16 cellular contexts compared by ENCODE assay signal in the genomic region with DNA sequence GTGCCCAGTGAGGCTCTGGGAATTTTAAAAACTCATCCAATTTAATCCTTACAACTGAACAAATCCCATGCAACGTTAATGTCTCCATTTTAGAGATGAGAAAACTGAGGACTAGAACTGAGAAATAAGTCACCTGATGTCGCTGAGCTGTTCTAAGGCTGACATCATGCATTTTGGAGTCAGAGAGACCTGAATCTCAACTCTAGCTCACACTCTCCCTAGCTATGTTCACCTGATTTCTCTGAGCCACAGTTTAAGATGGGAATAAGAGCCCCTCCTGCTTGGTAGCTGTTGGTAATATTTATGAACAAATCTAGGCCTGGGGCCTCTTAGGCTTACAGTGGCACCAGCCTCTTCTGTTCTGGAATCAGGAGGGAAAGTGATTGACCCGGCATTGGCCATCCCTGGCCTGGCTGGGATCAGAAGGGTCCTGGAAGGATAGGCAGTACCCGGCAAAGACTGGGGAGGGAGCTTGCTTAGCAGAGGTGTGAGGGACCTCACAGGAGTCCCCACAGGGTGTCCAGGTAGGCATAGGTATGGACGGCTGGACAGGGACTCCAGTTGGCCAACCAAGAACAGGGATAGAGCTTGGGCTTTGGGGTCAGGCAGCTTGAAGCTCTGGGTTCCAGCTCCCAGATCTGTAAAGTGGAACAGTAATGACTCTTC. TPM values are rescaled to one million over a fixed set of nuclear protein-coding genes. Genes with fewer than 3 reads are reported as not detected.
DNase-seq lines count a peak whose midpoint lies in the region; ATAC-seq, FAIRE-seq and TF ChIP-seq lines count a peak whose summit lies in the region.
"Had no signal": no experiment of that assay in that cellular context is flagged by ENCODE, and none has a peak within 500 bp of the region (broad histone marks: within the 10 kb centered on the region; RNA-seq: fewer than 3 reads in every experiment).

No MANE protein-coding gene starts in this region.

- H3K14ac ChIP-seq in H1 (ENCODE audit: insufficient read length) (no peak overlapping the region), trophoblast cell (ENCODE audit: low read length) (no peak overlapping the region)

- H3K79me1 ChIP-seq in H1 (ENCODE audit: low read depth, low read length) (no peaks in the 10 kb centered on the region), trophoblast cell (ENCODE audit: low read length) (no peaks in the 10 kb centered on the region)

- TF ChIP-seq EP300 in HepG2 (IDR thresholded peaks at IDR 0.05; ENCODE audit: low read depth in 2 of 2, low read length in 2 of 2) (no peak), HepG2 (CRISPR knock-in tag; IDR thresholded peaks at IDR 0.05; ENCODE audit: borderline replicate concordance) (no peak), H1 (IDR thresholded peaks at IDR 0.05; ENCODE audit: borderline replicate concordance in 1 of 2, low read depth in 2 of 2, low read length in 2 of 2) (no peak)

- H3K27me3 ChIP-seq in HepG2 (ENCODE audit: control insufficient read depth in 1 of 2, insufficient read depth in 2 of 2, low read length in 2 of 2), result peaks cover 5 to 47% of the 10 kb centered on the region in 2 experiments; a peak in 3 of 5 replicates
- no peaks in the 10 kb centered on the region for H3K27me3 ChIP-seq in right lobe of liver
- H3K27me3 ChIP-seq in H1 (replicated peaks in 1 of 4; ENCODE audit: control insufficient read depth in 3 of 4, extremely low read depth in 1 of 4, insufficient read depth in 3 of 4, low read length in 3 of 4), result no peaks in the 10 kb centered on the region
- no peaks in the 10 kb centered on the region for H3K27me3 ChIP-seq in trophoblast cell (ENCODE audit: insufficient read depth, low read length)
- H3K27me3 ChIP-seq: BLaER1 had no signal

- no peak overlapping the region for H2BK15ac ChIP-seq in H1 (ENCODE audit: low read length)

- H3K36me3 ChIP-seq in HepG2 (replicated peaks in 1 of 2; ENCODE audit: control insufficient read depth in 1 of 2, insufficient read depth in 2 of 2, low read length in 2 of 2) (no peaks in the 10 kb centered on the region), right lobe of liver (no peaks in the 10 kb centered on the region), H1 (ENCODE audit: control insufficient read depth in 2 of 4, insufficient read depth in 4 of 4, low read length in 3 of 4) (no peaks in the 10 kb centered on the region), trophoblast cell (ENCODE audit: control insufficient read depth in 1 of 2, insufficient read depth in 2 of 2, low read length in 2 of 2) (no peaks in the 10 kb centered on the region)
- H3K36me3 ChIP-seq: BLaER1, HAP-1 had no signal

- H3K9ac ChIP-seq in HepG2 (ENCODE audit: insufficient read depth, low read depth, low read length) (no peak overlapping the region), H1 (replicated peaks in 1 of 4; ENCODE audit: extremely low read depth in 1 of 4, low read depth in 3 of 4, low read length in 3 of 4) (no peak overlapping the region), trophoblast cell (ENCODE audit: low read length) (no peak overlapping the region)
- H3K9ac ChIP-seq: BLaER1 had no signal

- no peak overlapping the region for H3K23ac ChIP-seq in H1 (ENCODE audit: insufficient read length)
- H3K23ac ChIP-seq in trophoblast cell (ENCODE audit: low read length), result no peak overlapping the region

- no TSS peak for BruUV-seq in HepG2 (replicated peaks; lab: Mats Ljungman, UMichigan)

- TF ChIP-seq RAD21 in HepG2 (CRISPR knock-in tag; IDR thresholded peaks at IDR 0.05) (no peak), H1 (IDR thresholded peaks at IDR 0.05 in 1 of 2, conservative IDR thresholded peaks at IDR 0.05 in 1 of 2; ENCODE audit: low read depth in 2 of 2, low read length in 2 of 2) (no peak)

- TF ChIP-seq CTCF in HepG2 (CRISPR knock-in tag; IDR thresholded peaks at IDR 0.05) (no peak), right lobe of liver (IDR thresholded peaks at IDR 0.05) (no peak), H1 (IDR thresholded peaks at IDR 0.05; ENCODE audit: control extremely low read depth in 1 of 3, insufficient read depth in 1 of 3, low read depth in 1 of 3, low read length in 3 of 3) (no peak), glutamatergic neuron (IDR thresholded peaks at IDR 0.05; ENCODE audit: partially characterized antibody, unreplicated experiment) (no peak)

- no peak overlapping the region for H3K4me3 ChIP-seq in HepG2 (replicated peaks in 1 of 3; ENCODE audit: insufficient read depth in 1 of 3, low read depth in 2 of 3, low read length in 3 of 3)
- H3K4me3 ChIP-seq in right lobe of liver, result no peak overlapping the region
- H3K4me3 ChIP-seq in H1 (ENCODE audit: extremely low read depth in 1 of 4, insufficient read depth in 2 of 4, low read depth in 3 of 4, low read length in 4 of 4), result no peak overlapping the region
- H3K4me3 ChIP-seq in trophoblast cell (ENCODE audit: low read depth, low read length), result no peak overlapping the region
- H3K4me3 ChIP-seq: BLaER1, HAP-1 had no signal

- H3K27me3 Mint-ChIP-seq in glutamatergic neuron (ENCODE audit: unreplicated experiment), result peaks cover 9% of the 10 kb centered on the region

- H2BK5ac ChIP-seq in H1 (ENCODE audit: low read depth, low read length), result no peak overlapping the region
- H2BK5ac ChIP-seq in trophoblast cell (ENCODE audit: low read depth, low read length, poor library complexity), result no peak overlapping the region

- H3K27ac Mint-ChIP-seq in glutamatergic neuron (ENCODE audit: unreplicated experiment), result no peak overlapping the region
- H3K27ac Mint-ChIP-seq: IgD-negative memory B cell had no signal

- H3K56ac ChIP-seq in H1 (replicated peaks; ENCODE audit: insufficient read length, low read depth, low read length), result no peak overlapping the region

- in situ Hi-C loops in HepG2 (cut with HindIII; ENCODE audit: extremely low pct_ligation_motif_present, low pct_unique_long_range_greater_than_20kb), result loop anchor here (5.0 kb wide), 2 partner anchors 85 to 175 kb away; no protein-coding TSS in a partner anchor

- H3K4me1 Mint-ChIP-seq in glutamatergic neuron (ENCODE audit: low read depth, unreplicated experiment), result peaks cover 19% of the 10 kb centered on the region
- H3K4me1 Mint-ChIP-seq: CD14-positive monocyte had no signal

- H3K9me3 Mint-ChIP-seq in glutamatergic neuron (ENCODE audit: unreplicated experiment), result peaks cover 6% of the 10 kb centered on the region
- H3K9me3 Mint-ChIP-seq: CD14-positive monocyte, IgD-negative memory B cell had no signal

- H2AFZ ChIP-seq in HepG2 (ENCODE audit: low read length) (no peak overlapping the region), H1 (ENCODE audit: low read length) (no peak overlapping the region), trophoblast cell (ENCODE audit: insufficient read depth, low read length, poor library complexity) (no peak overlapping the region)

- H4K91ac ChIP-seq in H1 (replicated peaks; ENCODE audit: insufficient read length, low read length), result no peak overlapping the region
- H4K91ac ChIP-seq in trophoblast cell (ENCODE audit: low read depth, low read length), result no peak overlapping the region

- H3K4ac ChIP-seq in H1 (replicated peaks; ENCODE audit: insufficient read length, low read depth, low read length), result no peak overlapping the region
- no peak overlapping the region for H3K4ac ChIP-seq in trophoblast cell (ENCODE audit: low read depth, low read length)

- H3K4me1 ChIP-seq in HepG2 (ENCODE audit: insufficient read depth, low read length), result no peaks in the 10 kb centered on the region
- H3K4me1 ChIP-seq in right lobe of liver, result no peaks in the 10 kb centered on the region
- H3K4me1 ChIP-seq in H1 (replicated peaks in 1 of 4; ENCODE audit: control insufficient read depth in 3 of 4, insufficient read depth in 4 of 4, low read length in 3 of 4), result no peaks in the 10 kb centered on the region
- H3K4me1 ChIP-seq in trophoblast cell (ENCODE audit: control insufficient read depth in 1 of 2, insufficient read depth in 2 of 2, low read length in 2 of 2), result peaks cover 2 to 4% of the 10 kb centered on the region in 2 experiments
- H3K4me1 ChIP-seq: HAP-1 had no signal

- H3K23me2 ChIP-seq in H1 (ENCODE audit: low read depth, low read length), result no peaks in the 10 kb centered on the region

- peak overlapping the region; percentile 16 for H3K4me3 Mint-ChIP-seq in glutamatergic neuron (ENCODE audit: unreplicated experiment)
- H3K4me3 Mint-ChIP-seq: CD14-positive monocyte; CD4-positive, alpha-beta memory T cell; IgD-negative memory B cell had no signal

- H2BK120ac ChIP-seq in H1 (replicated peaks; ENCODE audit: low read depth, low read length) (no peak overlapping the region), trophoblast cell (ENCODE audit: insufficient read depth, low read length, poor library complexity) (no peak overlapping the region)

- POLR2A ChIA-PET in HepG2 (lab: Yijun Ruan, JAX), result no interaction called here
- POLR2A ChIA-PET in H1 (lab: Charles Lee; ENCODE audit: partially characterized antibody), result interaction anchor here (1.8 to 3.4 kb wide), 2 partner anchors 11 to 83 kb away, joined by 7 to 18 read pairs; no protein-coding TSS in a partner anchor

- H4K8ac ChIP-seq in H1 (ENCODE audit: extremely low read depth, insufficient read depth, low read length) (no peak overlapping the region; the same call in 1 of the 2 replicates), trophoblast cell (ENCODE audit: low read depth, low read length) (no peak overlapping the region)

- intact Hi-C loops in HepG2 (cut with micrococcal nuclease; ENCODE audit: unreplicated experiment) (no loop called here), right lobe of liver (cut with DNase I) (loop anchor here (5.0 to 10.0 kb wide), 3 partner anchors 102 to 170 kb away; no protein-coding TSS in a partner anchor)

- CTCF ChIA-PET in HepG2 (lab: Yijun Ruan, JAX; ENCODE audit: low intra/inter-chr PET ratio, low total read pairs) (interaction anchor here (0.7 to 3.2 kb wide), 8 partner anchors 83 to 207 kb away, joined by 3 to 56 read pairs (median 20); no protein-coding TSS in a partner anchor), H1 (lab: Charles Lee; ENCODE audit: partially characterized antibody) (interaction anchor here (0.6 to 6.1 kb wide), 41 partner anchors 11 to 191 kb away, joined by 3 to 142 read pairs (median 5); a partner anchor contains a TSS)

- DNase-seq in HepG2 (ENCODE audit: low spot score) (no peak), right lobe of liver (no peak), H1 (ENCODE audit: low read depth in 1 of 2, low spot score in 2 of 2) (no peak), glutamatergic neuron (no peak), D341Med (ENCODE audit: low spot score) (no peak), trophoblast cell (no peak)

- ATAC-seq in HepG2 (no peak; the same call in 1 of the 3 replicates), right lobe of liver (no peak), HG02763 (IDR thresholded peaks at IDR 0.05; ENCODE audit: unreplicated experiment) (no peak)

- WGBS in HepG2 (ENCODE audit: low lambda C conversion rate), result 27% methylated on average over 5 of the region's 5 CpGs
- WGBS in right lobe of liver (ENCODE audit: insufficient coverage, low coverage, low lambda C conversion rate, missing lambda C conversion rate), result 67% methylated on average over 3 of the region's 5 CpGs
- WGBS in H1 (ENCODE audit: extremely low coverage in 1 of 2, insufficient coverage in 1 of 2, insufficient read length in 1 of 2, insufficient replicate concordance in 2 of 2, low coverage in 1 of 2, low lambda C conversion rate in 2 of 2, missing lambda C conversion rate in 1 of 2), 2 experiments, result 86% methylated on average over 5 of the region's 5 CpGs; no CpG with 5 or more reads in 1 of the 2 experiments
- WGBS in trophoblast cell (ENCODE audit: extremely low coverage, insufficient coverage, insufficient read length), result no CpG with 5 or more reads among the region's 5 CpGs

- H4K20me1 ChIP-seq in HepG2 (ENCODE audit: insufficient read depth, low read length), result no peaks in the 10 kb centered on the region
- H4K20me1 ChIP-seq in H1 (replicated peaks in 1 of 2; ENCODE audit: control insufficient read depth in 1 of 2, insufficient read depth in 2 of 2, low read length in 2 of 2), result no peaks in the 10 kb centered on the region
- H4K20me1 ChIP-seq: BLaER1 had no signal

- H2BK12ac ChIP-seq in H1 (ENCODE audit: low read depth, low read length) (no peak overlapping the region), trophoblast cell (ENCODE audit: low read length) (no peak overlapping the region)

- H3K36me3 Mint-ChIP-seq in glutamatergic neuron (ENCODE audit: unreplicated experiment), result no peaks in the 10 kb centered on the region
- H3K36me3 Mint-ChIP-seq: CD14-positive monocyte; CD4-positive, alpha-beta memory T cell; IgD-negative memory B cell had no signal

- TF ChIP-seq POLR2A in HepG2 (IDR thresholded peaks at IDR 0.05; ENCODE audit: insufficient read depth in 1 of 2, low read depth in 2 of 2, low read length in 2 of 2) (no peak), right lobe of liver (IDR thresholded peaks at IDR 0.05) (no peak), H1 (IDR thresholded peaks at IDR 0.05; ENCODE audit: control extremely low read depth in 1 of 2, low read depth in 2 of 2, low read length in 2 of 2) (no peak)

- no peak overlapping the region for H2AK5ac ChIP-seq in H1 (ENCODE audit: low read depth, low read length)
- no peak overlapping the region for H2AK5ac ChIP-seq in trophoblast cell (ENCODE audit: low read length)

- no peaks in the 10 kb centered on the region for H3K79me2 ChIP-seq in HepG2 (ENCODE audit: insufficient read depth, low read length)
- H3K79me2 ChIP-seq in H1 (ENCODE audit: control insufficient read depth in 1 of 2, insufficient read depth in 2 of 2, low read length in 2 of 2), result no peaks in the 10 kb centered on the region
- H3K79me2 ChIP-seq in trophoblast cell (ENCODE audit: control insufficient read depth, insufficient read depth, low read length, poor library complexity), result no peaks in the 10 kb centered on the region

- FAIRE-seq in HepG2 (lab: Jason Lieb, UNC) (no peak), H1 (lab: Jason Lieb, UNC) (no peak)

- H3K18ac ChIP-seq in H1 (ENCODE audit: extremely low read depth, low read length) (no peak overlapping the region), trophoblast cell (ENCODE audit: low read length) (no peak overlapping the region)

- H3K4me2 ChIP-seq in HepG2 (ENCODE audit: low read depth, low read length), result no peak overlapping the region
- H3K4me2 ChIP-seq in H1 (ENCODE audit: insufficient read depth in 1 of 2, low read depth in 2 of 2, low read length in 2 of 2), result no peak overlapping the region
- no peak overlapping the region for H3K4me2 ChIP-seq in trophoblast cell (ENCODE audit: low read length)
- H3K4me2 ChIP-seq: BLaER1 had no signal

- no peak overlapping the region for H4K12ac ChIP-seq in trophoblast cell (ENCODE audit: low read depth, low read length)

- H4K5ac ChIP-seq in H1 (ENCODE audit: insufficient read length, low read depth, low read length), result no peak overlapping the region

- H3K27ac ChIP-seq in HepG2 (ENCODE audit: extremely low read length, insufficient read depth, low read length), result no peak overlapping the region
- H3K27ac ChIP-seq in right lobe of liver, result no peak overlapping the region
- no peak overlapping the region for H3K27ac ChIP-seq in H1 (ENCODE audit: low read depth, low read length)
- H3K27ac ChIP-seq in trophoblast cell (ENCODE audit: low read depth, low read length), result no peak overlapping the region
- H3K27ac ChIP-seq: 22Rv1, BLaER1 had no signal

- no peaks in the 10 kb centered on the region for H3K9me3 ChIP-seq in HepG2 (ENCODE audit: low read length)
- no peaks in the 10 kb centered on the region for H3K9me3 ChIP-seq in right lobe of liver
- no peaks in the 10 kb centered on the region for H3K9me3 ChIP-seq in H1 (ENCODE audit: insufficient read depth in 2 of 2, low read depth in 1 of 2, low read length in 1 of 2)
- peaks cover 2% of the 10 kb centered on the region for H3K9me3 ChIP-seq in trophoblast cell (ENCODE audit: insufficient read depth, low read depth, low read length)
- H3K9me3 ChIP-seq: BLaER1, HAP-1 had no signal

- no peak overlapping the region for H2BK20ac ChIP-seq in H1 (ENCODE audit: low read length)

RNA-seq across cellular contexts. Expression of a gene that starts 18.8 kb away (rescaled TPM):
- 231 and 288 TPM in 2 replicates for total RNA-seq in HepG2 (2016; rRNA removed; fragmentation: Illumina TruSeq; extraction: Trizol)
- 61.5 and 68.7 TPM in 2 replicates for total RNA-seq in HepG2 (2016; cell fraction: cytosol; rRNA removed; fragmentation: Illumina TruSeq; extraction: Trizol; ENCODE audit: low read depth)
- 223 and 276 TPM in 2 replicates for total RNA-seq in HepG2 (2016; cell fraction: insoluble cytoplasmic fraction; rRNA removed; fragmentation: Illumina TruSeq; extraction: Trizol)
- 134 and 154 TPM in 2 replicates for total RNA-seq in HepG2 (2016; cell fraction: membrane; rRNA removed; fragmentation: Illumina TruSeq; extraction: Trizol)
- 168 and 193 TPM in 2 replicates for total RNA-seq in HepG2 (2016; cell fraction: nucleus; rRNA removed; fragmentation: Illumina TruSeq; extraction: Trizol)
- 131 and 153 TPM in 2 replicates for polyA plus RNA-seq in HepG2 (2011; rRNA removed)
- 111 and 139 TPM in 2 replicates for polyA plus RNA-seq in HepG2 (2011; cell fraction: cytosol; rRNA removed)
- 88.9 and 104 TPM in 2 replicates for polyA plus RNA-seq in HepG2 (2011; cell fraction: nucleus; rRNA removed)
- polyA plus RNA-seq in HepG2 (2012), result 170 and 173 TPM in 2 replicates
- 29.0 and 30.9 TPM in 2 replicates for polyA plus RNA-seq in HepG2 (2016; cell fraction: cytosol; fragmentation: Illumina TruSeq; extraction: Trizol; ENCODE audit: low read depth)
- 222 and 255 TPM in 2 replicates for polyA plus RNA-seq in HepG2 (2016; cell fraction: insoluble cytoplasmic fraction; fragmentation: Illumina TruSeq; extraction: Trizol; ENCODE audit: low read depth)
- polyA plus RNA-seq in HepG2 (2016; cell fraction: membrane; fragmentation: Illumina TruSeq; extraction: Trizol; ENCODE audit: low read depth), result 56.7 and 58.4 TPM in 2 replicates
- polyA plus RNA-seq in HepG2 (2016; cell fraction: nucleus; fragmentation: Illumina TruSeq; extraction: Trizol; ENCODE audit: insufficient read depth, low read depth), result 145 and 159 TPM in 2 replicates
- 131 and 343 TPM in 2 replicates for polyA minus RNA-seq in HepG2 (2011; rRNA and poly(A)+ RNA removed; ENCODE audit: low replicate concordance)
- 168 and 178 TPM in 2 replicates for polyA minus RNA-seq in HepG2 (2011; cell fraction: cytosol; rRNA and poly(A)+ RNA removed)
- polyA minus RNA-seq in HepG2 (2011; cell fraction: nucleus; rRNA and poly(A)+ RNA removed), result 284 and 317 TPM in 2 replicates
- 10 to 100 TPM; 30.4 to 62.6 (median 37.1) TPM for total RNA-seq in right lobe of liver
- 247 and 260 TPM in 2 replicates for total RNA-seq in H1 (2021; fragmentation: NEBNext Ultra II Directional; extraction: Animal tissue kit (Norgen Biotek cat#: 25700))
- 107 and 117 TPM in 2 replicates for polyA plus RNA-seq in H1 (2011; rRNA removed)
- polyA plus RNA-seq in H1 (2011; cell fraction: cytosol; rRNA removed), result 132 TPM
- 111 TPM for polyA plus RNA-seq in H1 (2011; cell fraction: nucleus; rRNA removed)
- polyA plus RNA-seq in H1 (2012, experiment 1 of 2), result 137 to 164 TPM (median 152 TPM) in 4 replicates
- 47.5 TPM for polyA plus RNA-seq in H1 (2012, experiment 2 of 2)
- 165 TPM for polyA plus RNA-seq in H1 (2013, experiment 1 of 2)
- polyA plus RNA-seq in H1 (2013, experiment 2 of 2), result 173 TPM
- polyA minus RNA-seq in H1 (2011; rRNA and poly(A)+ RNA removed), result 267 and 364 TPM in 2 replicates
- 136 TPM for polyA minus RNA-seq in H1 (2011; cell fraction: cytosol; rRNA and poly(A)+ RNA removed)
- polyA minus RNA-seq in H1 (2011; cell fraction: nucleus; rRNA and poly(A)+ RNA removed), result 196 TPM
- total RNA-seq in glutamatergic neuron (ENCODE audit: unreplicated experiment), result 214 TPM
- polyA plus RNA-seq in trophoblast cell (2013), result 150 and 154 TPM in 2 replicates

RNA-seq across cellular contexts. Expression of a gene that starts 47.7 kb away (rescaled TPM):
- total RNA-seq in HepG2 (2016; rRNA removed; fragmentation: Illumina TruSeq; extraction: Trizol), result not detected in 2 replicates
- total RNA-seq in HepG2 (2016; cell fraction: cytosol; rRNA removed; fragmentation: Illumina TruSeq; extraction: Trizol; ENCODE audit: low read depth), result not detected in 2 replicates
- total RNA-seq in HepG2 (2016; cell fraction: insoluble cytoplasmic fraction; rRNA removed; fragmentation: Illumina TruSeq; extraction: Trizol), result not detected in 2 replicates
- total RNA-seq in HepG2 (2016; cell fraction: membrane; rRNA removed; fragmentation: Illumina TruSeq; extraction: Trizol), result not detected in 2 replicates
- total RNA-seq in HepG2 (2016; cell fraction: nucleus; rRNA removed; fragmentation: Illumina TruSeq; extraction: Trizol), result not detected in 2 replicates
- polyA plus RNA-seq in HepG2 (2011; rRNA removed), result not detected in 2 replicates
- not detected in 2 replicates for polyA plus RNA-seq in HepG2 (2011; cell fraction: cytosol; rRNA removed)
- not detected in 2 replicates for polyA plus RNA-seq in HepG2 (2011; cell fraction: nucleus; rRNA removed)
- not detected in 2 replicates for polyA plus RNA-seq in HepG2 (2012)
- not detected in 2 replicates for polyA plus RNA-seq in HepG2 (2016; cell fraction: cytosol; fragmentation: Illumina TruSeq; extraction: Trizol; ENCODE audit: low read depth)
- not detected in 2 replicates for polyA plus RNA-seq in HepG2 (2016; cell fraction: insoluble cytoplasmic fraction; fragmentation: Illumina TruSeq; extraction: Trizol; ENCODE audit: low read depth)
- not detected in 2 replicates for polyA plus RNA-seq in HepG2 (2016; cell fraction: membrane; fragmentation: Illumina TruSeq; extraction: Trizol; ENCODE audit: low read depth)
- not detected in 2 replicates for polyA plus RNA-seq in HepG2 (2016; cell fraction: nucleus; fragmentation: Illumina TruSeq; extraction: Trizol; ENCODE audit: insufficient read depth, low read depth)
- polyA minus RNA-seq in HepG2 (2011; rRNA and poly(A)+ RNA removed; ENCODE audit: low replicate concordance), result not detected in 2 replicates
- not detected in 2 replicates for polyA minus RNA-seq in HepG2 (2011; cell fraction: cytosol; rRNA and poly(A)+ RNA removed)
- polyA minus RNA-seq in HepG2 (2011; cell fraction: nucleus; rRNA and poly(A)+ RNA removed), result not detected in 2 replicates
- under 1 TPM in 1 of 6 experiments, not detected in 5; 0.33 TPM for total RNA-seq in right lobe of liver
- total RNA-seq in H1 (2021; fragmentation: NEBNext Ultra II Directional; extraction: Animal tissue kit (Norgen Biotek cat#: 25700)), result 6.9 and 7.3 TPM in 2 replicates
- polyA plus RNA-seq in H1 (2011; rRNA removed), result 3.7 and 4.4 TPM in 2 replicates
- polyA plus RNA-seq in H1 (2011; cell fraction: cytosol; rRNA removed), result 4.0 TPM
- polyA plus RNA-seq in H1 (2011; cell fraction: nucleus; rRNA removed), result 2.3 TPM
- polyA plus RNA-seq in H1 (2012, experiment 1 of 2), result 3.3 to 7.0 TPM (median 5.5 TPM) in 4 replicates
- polyA plus RNA-seq in H1 (2012, experiment 2 of 2), result 1.3 TPM
- 5.6 TPM for polyA plus RNA-seq in H1 (2013, experiment 1 of 2)
- polyA plus RNA-seq in H1 (2013, experiment 2 of 2), result 5.4 TPM
- 0.15 and 0.38 TPM in 2 replicates for polyA minus RNA-seq in H1 (2011; rRNA and poly(A)+ RNA removed)
- 4.1 TPM for polyA minus RNA-seq in H1 (2011; cell fraction: cytosol; rRNA and poly(A)+ RNA removed)
- polyA minus RNA-seq in H1 (2011; cell fraction: nucleus; rRNA and poly(A)+ RNA removed), result 2.9 TPM
- 19.7 TPM for total RNA-seq in glutamatergic neuron (ENCODE audit: unreplicated experiment)
- 1.1 and 1.3 TPM in 2 replicates for polyA plus RNA-seq in trophoblast cell (2013)
- total RNA-seq: Calu3; CD4-positive, alpha-beta memory T cell; H4 had no signal
- polyA plus RNA-seq: AG04450; CD14-positive monocyte; CD4-positive, alpha-beta memory T cell; IgD-negative memory B cell had no signal
